Comparison of ENCODE assay signal across 13 cellular contexts in genomic region chr13:38979891-38980627, GRCh38. TPM values are rescaled to one million over a fixed set of nuclear protein-coding genes. Genes with fewer than 3 reads are reported as not detected.
A peak's percentile ranks its signal among the peaks of the same experiment; 100 is the strongest.
DNase-seq lines count a peak whose midpoint lies in the region; ATAC-seq and TF ChIP-seq lines count a peak whose summit lies in the region.
"Had no signal": no experiment of that assay in that cellular context is flagged by ENCODE, and none has a peak within 500 bp of the region (broad histone marks: within the 10 kb centered on the region; RNA-seq: fewer than 3 reads in every experiment).

No MANE protein-coding gene starts in this region.

- no peaks in the 10 kb centered on the region for H3K36me3 Mint-ChIP-seq in neural crest cell (ENCODE audit: low read depth)

- no peak for TF ChIP-seq CTCF in neural crest cell (conservative IDR thresholded peaks at IDR 0.05)

- peaks cover 16% of the 10 kb centered on the region for H3K4me1 Mint-ChIP-seq in neural crest cell
- H3K4me1 Mint-ChIP-seq: activated T-helper 17 cell treated with anti-CD3 and anti-CD28 coated beads, Interleukin-2, amount 50 U/mL, for 72 hours had no signal

- no peak overlapping the region for H3K27ac Mint-ChIP-seq in neural crest cell (ENCODE audit: unreplicated experiment)
- H3K27ac Mint-ChIP-seq: activated T-helper 17 cell treated with anti-CD3 and anti-CD28 coated beads, Interleukin-2, amount 50 U/mL, for 72 hours had no signal

- H3K9me3 Mint-ChIP-seq in neural crest cell: peaks cover 17% of the 10 kb centered on the region

- ATAC-seq in HG02852 (IDR thresholded peaks at IDR 0.05; ENCODE audit: unreplicated experiment) (no peak), GM19467 (IDR thresholded peaks at IDR 0.05; ENCODE audit: unreplicated experiment) (no peak), HG02884 (IDR thresholded peaks at IDR 0.05; ENCODE audit: unreplicated experiment) (no peak)
- ATAC-seq: activated T-helper 17 cell treated with anti-CD3 and anti-CD28 coated beads, Interleukin-2, amount 50 U/mL, for 72 hours; foreskin keratinocyte had no signal

- peak overlapping the region; percentile 27 for H3K27ac ChIP-seq in epithelial cell of prostate
- H3K27ac ChIP-seq: foreskin keratinocyte, vagina had no signal

- H3K27me3 Mint-ChIP-seq in neural crest cell (ENCODE audit: low read depth): no peaks in the 10 kb centered on the region

- DNase-seq in ELF-1 (ENCODE audit: low read depth, low spot score): peak; percentile 72
- peak; percentile 46 for DNase-seq in NCI-H345 (lab: John Stamatoyannopoulos, UW)
- DNase-seq in epithelial cell of prostate (ENCODE audit: low read depth, low spot score): no peak
- peak; percentile 3 for DNase-seq in neural crest cell (ENCODE audit: low read depth, low spot score)
- DNase-seq in germinal center (ENCODE audit: low spot score): no peak
- DNase-seq: NCI-H226 had no signal

- H3K4me3 Mint-ChIP-seq in neural crest cell: no peak overlapping the region
- H3K4me3 Mint-ChIP-seq: activated T-helper 17 cell treated with anti-CD3 and anti-CD28 coated beads, Interleukin-2, amount 50 U/mL, for 72 hours had no signal

RNA-seq across cellular contexts. Expression of gene STOML3, which starts 10.6 kb away (rescaled TPM):
- not detected in 2 replicates for total RNA-seq in neural crest cell
- total RNA-seq: activated T-helper 17 cell treated with anti-CD3 and anti-CD28 coated beads, Interleukin-2, amount 50 U/mL, for 72 hours; foreskin keratinocyte; lung microvascular endothelial cell; vagina had no signal

RNA-seq across cellular contexts. Expression of gene PROSER1, which starts 57.8 kb away (rescaled TPM):
- total RNA-seq in neural crest cell: 67.3 and 67.4 TPM in 2 replicates

RNA-seq across cellular contexts. Expression of gene NHLRC3, which starts 58.2 kb away (rescaled TPM):
- total RNA-seq in neural crest cell: 23.9 and 24.4 TPM in 2 replicates

Comparison
In these comparisons a context has a peak if more than half of its experiments do, and no peak if none do; other contexts are left out.
1. DNase-seq: peak in ELF-1 (single experiment), NCI-H345 (single experiment) and neural crest cell (single experiment); none in epithelial cell of prostate (single experiment) and germinal center (single experiment).